Comparison of ENCODE assay signal across 20 cellular contexts in the genomic region with DNA sequence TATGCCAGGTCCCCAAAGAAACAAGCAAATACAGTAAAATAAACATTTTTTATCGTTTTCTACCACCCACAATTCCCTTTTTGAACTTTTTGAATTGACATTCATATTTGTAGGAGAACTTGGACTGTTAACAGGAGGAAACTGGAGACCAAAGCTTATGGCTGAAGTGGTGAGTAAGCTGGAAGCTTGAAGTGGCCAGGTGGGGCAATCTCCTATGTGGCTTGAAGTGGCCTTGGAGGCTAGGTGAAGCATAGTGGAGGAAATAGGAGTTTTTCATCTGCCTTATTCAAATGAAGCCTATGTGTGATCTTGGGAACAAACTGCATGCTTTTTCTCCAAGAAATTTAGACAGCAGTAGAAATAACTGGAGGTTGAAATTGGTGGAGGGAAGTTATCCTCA.
"Had no signal": no experiment of that assay in that cellular context is flagged by ENCODE, and none has a peak within 500 bp of the region (broad histone marks: within the 10 kb centered on the region; RNA-seq: fewer than 3 reads in every experiment).

No MANE protein-coding gene starts in this region.

- H3K27ac ChIP-seq: brain microvascular endothelial cell had no signal

- H3K36me3 ChIP-seq: brain microvascular endothelial cell had no signal

- ATAC-seq: activated CD4-positive, CD25-positive, alpha-beta regulatory T cell treated with anti-CD3 and anti-CD28 coated beads, Interleukin-2, amount 50 U/mL, for 24 hours; activated CD8-positive, alpha-beta T cell treated with anti-CD3 and anti-CD28 coated beads for 36 hours; activated T-cell treated with anti-CD3 and anti-CD28 coated beads, Interleukin-2, amount 50 U/mL, for 72 hours; Right ventricle myocardium inferior had no signal

- DNase-seq: activated CD4-positive, alpha-beta T cell treated with anti-CD3 and anti-CD28 coated beads for 4 hours; activated CD8-positive, alpha-beta memory T cell treated with anti-CD3 and anti-CD28 coated beads, Interleukin-2, amount 50 U/mL, for 4 hours; activated CD8-positive, alpha-beta T cell treated with anti-CD3 and anti-CD28 coated beads for 36 hours; activated gamma-delta T cell treated with Interleukin-2 at 50 U/mL for 16 hours; activated naive CD4-positive, alpha-beta T cell treated with anti-CD3 and anti-CD28 coated beads, Interleukin-2, amount 10 ng/mL, durations not matched to agents 7 days and 5 days; activated naive CD8-positive, alpha-beta T cell treated with anti-CD3 and anti-CD28 coated beads for 36 hours; activated T-cell treated with anti-CD3 and anti-CD28 coated beads, Interleukin-2, amount 50 U/mL, for 72 hours; brain microvascular endothelial cell; cerebellar nuclear complex; Kasumi-1; KBM-7; NCI-H1105 treated with DMSO at 0.1 percent for 48 hours; NCI-H1436 treated with DMSO at 0.1 percent for 48 hours; NCI-H1930; NCI-H345; NCI-H524 treated with DMSO at 0.1 percent for 48 hours; NCI-H748 treated with DMSO at 0.1 percent for 48 hours; RPMI8226 had no signal

- H3K27me3 ChIP-seq: brain microvascular endothelial cell had no signal
